Comparison of ENCODE assay signal across 36 cellular contexts in genomic region chr14:56805201-56805991, GRCh38. TPM values are rescaled to one million over a fixed set of nuclear protein-coding genes. Genes with fewer than 3 reads are reported as not detected.
DNase-seq lines count a peak whose midpoint lies in the region; ATAC-seq, FAIRE-seq and TF ChIP-seq lines count a peak whose summit lies in the region.
"Had no signal": no experiment of that assay in that cellular context is flagged by ENCODE, and none has a peak within 500 bp of the region (broad histone marks: within the 10 kb centered on the region; RNA-seq: fewer than 3 reads in every experiment).

No MANE protein-coding gene starts in this region.

- no peak for ATAC-seq in GM18909 (IDR thresholded peaks at IDR 0.05; ENCODE audit: poor library complexity, unreplicated experiment)
- ATAC-seq: activated CD8-positive, alpha-beta T cell treated with anti-CD3 and anti-CD28 coated beads for 36 hours; left colon; psoas muscle; stimulated activated naive CD8-positive, alpha-beta T cell treated with anti-CD3 and anti-CD28 coated beads, Interleukin-15, Interleukin-2, amounts not matched to agents 100 U/mL and 50 U/mL, for 24 hours had no signal

- H3K4me1 ChIP-seq in HAP-1 (peaks cover 26% of the 10 kb centered on the region), neural progenitor cell (peaks cover 49% of the 10 kb centered on the region)

- H3K9ac ChIP-seq in neural progenitor cell, result peak overlapping the region; percentile 74
- H3K9ac ChIP-seq: GM23248 had no signal

- DNase-seq in HAP-1 (ENCODE audit: low spot score in 2 of 2) (no peak), WERI-Rb-1 (peak; percentile 62), iPS DF 4.7 (ENCODE audit: extremely low read depth, low spot score) (peak; percentile 93), neural progenitor cell (ENCODE audit: low spot score) (peak; percentile 86), H4 (ENCODE audit: low spot score) (no peak), frontal cortex (ENCODE audit: low spot score in 2 of 2) (no peak)
- DNase-seq in stimulated activated CD4-positive, alpha-beta T cell treated with anti-CD3 and anti-CD28 coated beads, Interleukin-4, amount 100 ng/mL, for 1 hour, result no peak
- DNase-seq: activated CD4-positive, CD25-positive, alpha-beta regulatory T cell treated with anti-CD3 and anti-CD28 coated beads, Interleukin-2, amount 50 U/mL, for 72 hours; activated CD8-positive, alpha-beta T cell treated with anti-CD3 and anti-CD28 coated beads for 36 hours; activated naive CD8-positive, alpha-beta T cell treated with anti-CD3 and anti-CD28 coated beads for 36 hours; C1 segment of cervical spinal cord; Caco-2; caudate nucleus; GM23248; immature natural killer cell; KG1; left colon; MG63; NCI-H1417 treated with DMSO at 0.1 percent for 48 hours; NCI-H2081 treated with DMSO at 0.1 percent for 48 hours; NCI-H226; occipital lobe; psoas muscle; stimulated activated naive CD8-positive, alpha-beta T cell treated with anti-CD3 and anti-CD28 coated beads, Interleukin-15, Interleukin-2, amounts not matched to agents 100 U/mL and 50 U/mL, for 24 hours; T-helper 1 cell; testis had no signal

- H3K9me3 ChIP-seq in HAP-1 (no peaks in the 10 kb centered on the region), WERI-Rb-1 (ENCODE audit: severe bottlenecking) (no peaks in the 10 kb centered on the region), neural progenitor cell (ENCODE audit: low read depth) (no peaks in the 10 kb centered on the region)
- H3K9me3 ChIP-seq: ascending aorta, MG63, psoas muscle, testis had no signal

- FAIRE-seq in frontal cortex (lab: Jason Lieb, UNC), result no peak
- FAIRE-seq: GM18507, urothelium cell line had no signal

- peaks cover 67% of the 10 kb centered on the region for H3K36me3 Mint-ChIP-seq in neural progenitor cell
- H3K36me3 Mint-ChIP-seq: memory B cell had no signal

- H3F3A ChIP-seq in neural progenitor cell (ENCODE audit: low read depth), result peaks cover 93% of the 10 kb centered on the region

- H3K27ac ChIP-seq in WERI-Rb-1, result peak overlapping the region; percentile 98
- H3K27ac ChIP-seq in neural progenitor cell, result peak overlapping the region; percentile 96
- H3K27ac ChIP-seq: ascending aorta, GM23248, psoas muscle, RWPE1, testis had no signal

- no peak overlapping the region for H3K27ac Mint-ChIP-seq in neural progenitor cell
- H3K27ac Mint-ChIP-seq: activated CD8-positive, alpha-beta T cell treated with anti-CD3 and anti-CD28 coated beads for 36 hours; activated naive CD8-positive, alpha-beta T cell treated with anti-CD3 and anti-CD28 coated beads for 36 hours; activated T-helper 2 cell treated with anti-CD3 and anti-CD28 coated beads, Interferon-gamma antibody, Interleukin-2, Interleukin-4, amounts not matched to agents 10 μg/mL and 5 μg/mL and 100 μg/mL, durations not matched to agents 14 hours and 24 hours and 36 hours; immature natural killer cell; memory B cell had no signal

- peaks cover 96% of the 10 kb centered on the region for H3K36me3 ChIP-seq in HAP-1 (replicated peaks)
- peaks cover 96% of the 10 kb centered on the region for H3K36me3 ChIP-seq in WERI-Rb-1
- peaks cover 54% of the 10 kb centered on the region for H3K36me3 ChIP-seq in neural progenitor cell
- H3K36me3 ChIP-seq: ascending aorta, MG63 had no signal

- H3K27me3 ChIP-seq in HAP-1 (ENCODE audit: low read depth) (no peaks in the 10 kb centered on the region), WERI-Rb-1 (ENCODE audit: insufficient read depth, low read depth, severe bottlenecking) (no peaks in the 10 kb centered on the region), neural progenitor cell (no peaks in the 10 kb centered on the region)
- H3K27me3 ChIP-seq: testis had no signal

- H4K20me1 ChIP-seq in neural progenitor cell (ENCODE audit: low read depth), result peaks cover 97% of the 10 kb centered on the region

- no peak overlapping the region for H2AFZ ChIP-seq in neural progenitor cell (replicated peaks)
- H2AFZ ChIP-seq: GM23248 had no signal

- peak overlapping the region; percentile 98 for H3K4me3 Mint-ChIP-seq in neural progenitor cell
- H3K4me3 Mint-ChIP-seq: activated CD8-positive, alpha-beta T cell treated with anti-CD3 and anti-CD28 coated beads for 36 hours; activated naive CD8-positive, alpha-beta T cell treated with anti-CD3 and anti-CD28 coated beads for 36 hours; memory B cell had no signal

- TF ChIP-seq CTCF in WERI-Rb-1 (IDR thresholded peaks at IDR 0.05; ENCODE audit: low read depth, low read length) (no peak), neural progenitor cell (IDR thresholded peaks at IDR 0.05) (no peak)

- H3K79me2 ChIP-seq in neural progenitor cell (ENCODE audit: low read depth), result peaks cover 100% of the 10 kb centered on the region

- peak overlapping the region; percentile 97 for H3K4me2 ChIP-seq in neural progenitor cell

- H3K4me1 Mint-ChIP-seq in neural progenitor cell, result peaks cover 57% of the 10 kb centered on the region

- H3K27me3 Mint-ChIP-seq in neural progenitor cell (ENCODE audit: insufficient read depth, low read depth), result peaks cover 68% of the 10 kb centered on the region

- peak overlapping the region; percentile 76 for H3K4me3 ChIP-seq in HAP-1
- peak overlapping the region; percentile 99 for H3K4me3 ChIP-seq in WERI-Rb-1 (ENCODE audit: low read depth, low read length)
- H3K4me3 ChIP-seq in neural progenitor cell, result peak overlapping the region; percentile 98
- H3K4me3 ChIP-seq: ascending aorta, GM23248, MG63, psoas muscle, testis had no signal

- peaks cover 3% of the 10 kb centered on the region for H3K9me3 Mint-ChIP-seq in neural progenitor cell

- in situ Hi-C loops in HAP-1 (cut with MboI; ENCODE audit: low sequenced_read_pairs), result loop anchor here (10.0 to 25.0 kb wide), 2 partner anchors 151 to 382 kb away; no protein-coding TSS in a partner anchor

RNA-seq across cellular contexts. Expression of gene OTX2, which starts 4.9 kb away (rescaled TPM):
- total RNA-seq in neural progenitor cell (ENCODE audit: low replicate concordance), result 453 and 513 TPM in 2 replicates
- not detected in 2 replicates for total RNA-seq in H4 (2014; rRNA removed; shearing (Covaris generic))
- total RNA-seq in frontal cortex, result 0.41 TPM
- total RNA-seq: activated CD8-positive, alpha-beta T cell treated with anti-CD3 and anti-CD28 coated beads for 36 hours; activated naive CD8-positive, alpha-beta T cell treated with anti-CD3 and anti-CD28 coated beads for 36 hours; activated T-helper 2 cell treated with anti-CD3 and anti-CD28 coated beads, Interferon-gamma antibody, Interleukin-2, Interleukin-4, amounts not matched to agents 10 μg/mL and 5 μg/mL and 100 μg/mL, durations not matched to agents 14 hours and 24 hours and 36 hours; ascending aorta; Caco-2; fibroblast of lung; GM23248; left colon; occipital lobe; OCI-LY7; psoas muscle; SK-MEL-5; testis had no signal

Comparison
In these comparisons a context has a peak if more than half of its experiments do, and no peak if none do; other contexts are left out.
1. DNase-seq: peak in WERI-Rb-1 (single experiment), iPS DF 4.7 (single experiment) and neural progenitor cell (single experiment); none in HAP-1 (0 of 2), stimulated activated CD4-positive, alpha-beta T cell treated with anti-CD3 and anti-CD28 coated beads, Interleukin-4, amount 100 ng/mL, for 1 hour (single experiment), H4 (single experiment) and frontal cortex (0 of 2).
2. RNA of gene OTX2, which starts 4.9 kb away (total RNA-seq): 453 to 513 TPM in neural progenitor cell; 0.41 TPM in frontal cortex (single experiment) and not detected in H4; every median in the first group is over 100 times any median in the second.
3. Peak in every context shown above with its lines, with median percentiles within 50 percentile points of each other: H3K4me3 ChIP-seq.